In genomic region chr4:111873801-111874200, GRCh38 we compare ENCODE assay signal across 25 cellular contexts.
"Had no signal": no experiment of that assay in that cellular context is flagged by ENCODE, and none has a peak within 500 bp of the region (broad histone marks: within the 10 kb centered on the region; RNA-seq: fewer than 3 reads in every experiment).

No MANE protein-coding gene starts in this region.

- DNase-seq: activated CD4-positive, alpha-beta T cell treated with anti-CD3 and anti-CD28 coated beads for 4 hours; activated CD8-positive, alpha-beta memory T cell treated with anti-CD3 and anti-CD28 coated beads, Interleukin-2, amount 50 U/mL, for 4 hours; activated CD8-positive, alpha-beta T cell treated with anti-CD3 and anti-CD28 coated beads for 36 hours; activated effector memory CD4-positive, alpha-beta T cell treated with Interleukin-2 at 50 U/mL for 16 hours; activated naive CD4-positive, alpha-beta T cell; activated T-cell treated with anti-CD3 and anti-CD28 coated beads, Interleukin-2, amount 50 U/mL, for 1 hour; amniotic stem cell; body of pancreas; central memory CD4-positive, alpha-beta T cell; cortex of kidney; MG63; NCI-H1105 treated with DMSO at 0.1 percent for 48 hours; NCI-H1436 treated with DMSO at 0.1 percent for 48 hours; NCI-H187; NCI-H2081; NCI-H510A treated with DMSO at 0.1 percent for 48 hours; RPMI8226; SJCRH30; SK-N-SH; SW 1271 had no signal

- H3K27ac Mint-ChIP-seq: activated CD8-positive, alpha-beta T cell treated with anti-CD3 and anti-CD28 coated beads for 36 hours; activated naive CD4-positive, alpha-beta T cell treated with anti-CD3 and anti-CD28 coated beads, Interleukin-2, amount 50 U/mL, for 24 hours; activated T-helper 1 cell treated with anti-CD3 and anti-CD28 coated beads, Interleukin-12 subunit alpha, Interleukin-12 subunit beta, Interleukin-2, Interleukin-4 antibody, amounts not matched to agents 30 ng/mL and 10 ng/mL and 1 ng/mL, durations not matched to agents 14 hours and 24 hours and 36 hours; T-helper 2 cell treated with Interferon-gamma antibody and Interleukin-4, amounts not matched to agents 5 μg/mL and 100 μg/mL, for 36 hours had no signal

- H3K9me3 Mint-ChIP-seq: activated CD8-positive, alpha-beta T cell treated with anti-CD3 and anti-CD28 coated beads for 36 hours; activated naive CD4-positive, alpha-beta T cell treated with anti-CD3 and anti-CD28 coated beads, Interleukin-2, amount 50 U/mL, for 24 hours; activated T-helper 1 cell treated with anti-CD3 and anti-CD28 coated beads, Interleukin-12 subunit alpha, Interleukin-12 subunit beta, Interleukin-2, Interleukin-4 antibody, amounts not matched to agents 30 ng/mL and 10 ng/mL and 1 ng/mL, durations not matched to agents 14 hours and 24 hours and 36 hours; T-helper 2 cell treated with Interferon-gamma antibody and Interleukin-4, amounts not matched to agents 5 μg/mL and 100 μg/mL, for 36 hours had no signal

- H3K27me3 ChIP-seq: ascending aorta, body of pancreas, MG63, SJCRH30 had no signal

- H3K9me2 ChIP-seq: SK-N-SH had no signal

- H3K4me2 ChIP-seq: KMS-11, SK-N-SH had no signal

- H3K27ac ChIP-seq: ascending aorta, body of pancreas, KMS-11, SJCRH30 had no signal

- H3K4me3 ChIP-seq: ascending aorta, body of pancreas, MG63, SJCRH30 had no signal

- H3K9me3 ChIP-seq: ascending aorta, body of pancreas, MG63, SJCRH30, SK-N-SH had no signal

- H3K36me3 ChIP-seq: ascending aorta, MG63, SJCRH30 had no signal

- H3K4me1 Mint-ChIP-seq: activated naive CD4-positive, alpha-beta T cell treated with anti-CD3 and anti-CD28 coated beads, Interleukin-2, amount 50 U/mL, for 24 hours had no signal

- H3K36me3 Mint-ChIP-seq: activated naive CD4-positive, alpha-beta T cell treated with anti-CD3 and anti-CD28 coated beads, Interleukin-2, amount 50 U/mL, for 24 hours had no signal

- H3K27me3 Mint-ChIP-seq: activated CD8-positive, alpha-beta T cell treated with anti-CD3 and anti-CD28 coated beads for 36 hours; activated naive CD4-positive, alpha-beta T cell treated with anti-CD3 and anti-CD28 coated beads, Interleukin-2, amount 50 U/mL, for 24 hours had no signal

- H3K4me3 Mint-ChIP-seq: activated CD8-positive, alpha-beta T cell treated with anti-CD3 and anti-CD28 coated beads for 36 hours; activated naive CD4-positive, alpha-beta T cell treated with anti-CD3 and anti-CD28 coated beads, Interleukin-2, amount 50 U/mL, for 24 hours; activated T-helper 1 cell treated with anti-CD3 and anti-CD28 coated beads, Interleukin-12 subunit alpha, Interleukin-12 subunit beta, Interleukin-2, Interleukin-4 antibody, amounts not matched to agents 30 ng/mL and 10 ng/mL and 1 ng/mL, durations not matched to agents 14 hours and 24 hours and 36 hours; T-helper 2 cell treated with Interferon-gamma antibody and Interleukin-4, amounts not matched to agents 5 μg/mL and 100 μg/mL, for 36 hours had no signal

- H3K4me1 ChIP-seq: ascending aorta, body of pancreas, SJCRH30 had no signal
